ENCODE assay signal across 9 cellular contexts in the genomic region with DNA sequence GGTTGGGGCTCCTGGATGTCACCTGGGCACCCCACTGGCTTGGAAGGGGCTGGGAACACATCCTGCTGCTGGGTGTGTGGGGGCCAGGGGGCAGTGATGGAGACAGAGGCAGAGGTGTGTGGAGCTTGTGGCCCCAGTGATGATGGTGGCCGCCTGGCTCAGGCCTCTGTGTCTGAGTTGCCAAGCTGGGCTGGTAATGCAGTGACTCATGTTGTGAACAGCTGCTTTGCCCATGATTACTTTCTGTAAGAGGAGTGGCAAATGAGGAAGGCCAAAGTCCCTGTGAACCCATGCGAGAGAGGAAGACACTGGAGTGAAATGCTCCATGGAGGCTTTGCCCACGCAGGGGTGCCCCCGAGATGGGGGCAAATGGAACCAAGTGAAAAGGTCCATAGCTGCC.
DNase-seq lines count a peak whose midpoint lies in the region; ATAC-seq and TF ChIP-seq lines count a peak whose summit lies in the region.
"Had no signal": no experiment of that assay in that cellular context is flagged by ENCODE, and none has a peak within 500 bp of the region (broad histone marks: within the 10 kb centered on the region; RNA-seq: fewer than 3 reads in every experiment).

No MANE protein-coding gene starts in this region.

- no peaks in the 10 kb centered on the region for H3K79me2 ChIP-seq in OCI-LY7 (ENCODE audit: insufficient read depth, low read depth, low read length)

- ATAC-seq in left lobe of liver (peak; percentile 57), HG03159 (IDR thresholded peaks at IDR 0.05; ENCODE audit: unreplicated experiment) (no peak), HG03139 (IDR thresholded peaks at IDR 0.05; ENCODE audit: unreplicated experiment) (no peak)

- H3K36me3 ChIP-seq in WERI-Rb-1 (no peaks in the 10 kb centered on the region), OCI-LY7 (ENCODE audit: insufficient read depth, low read length) (no peaks in the 10 kb centered on the region)

- H3K4me2 ChIP-seq in OCI-LY7 (ENCODE audit: low read length), result no peak overlapping the region

- H2AFZ ChIP-seq in OCI-LY7 (ENCODE audit: low read length), result no peak overlapping the region

- CTCF ChIA-PET in OCI-LY7 (lab: Charles Lee; ENCODE audit: unreplicated experiment), result no interaction called here

- DNase-seq in AG10803 (ENCODE audit: low read depth) (peak; percentile 78), M059J (ENCODE audit: low read depth) (peak; percentile 93), WERI-Rb-1 (peak; percentile 30), left lobe of liver (ENCODE audit: low spot score) (no peak), OCI-LY7 (ENCODE audit: low spot score) (no peak)
- DNase-seq in activated CD4-positive, alpha-beta T cell treated with anti-CD3 and anti-CD28 coated beads, Interleukin-2, amount 50 U/mL, for 1 hour, result no peak
- DNase-seq: NK-92 treated with Interleukin-12 subunit alpha and Interleukin-12 subunit beta, amount 100 ng/mL, for 24 hours had no signal

- H3K9me2 ChIP-seq in OCI-LY7 (ENCODE audit: insufficient read depth, low read length), result no peaks in the 10 kb centered on the region

- no TSS peak for BruUV-seq in OCI-LY7 (replicated peaks; lab: Mats Ljungman, UMichigan)

- intact Hi-C loops in OCI-LY7 (cut with micrococcal nuclease; ENCODE audit: unreplicated experiment), result no loop called here

- H3K4me3 ChIP-seq in AG10803 (ENCODE audit: low read length) (no peak overlapping the region), WERI-Rb-1 (ENCODE audit: low read depth, low read length) (no peak overlapping the region), OCI-LY7 (ENCODE audit: low read depth, low read length, poor library complexity, severe bottlenecking) (no peak overlapping the region)

- H4K20me1 ChIP-seq in OCI-LY7 (ENCODE audit: insufficient read depth, low read length), result no peaks in the 10 kb centered on the region

- no peaks in the 10 kb centered on the region for H3K4me1 ChIP-seq in OCI-LY7 (ENCODE audit: insufficient read depth, low read length, poor library complexity, severe bottlenecking)

- POLR2A ChIA-PET in OCI-LY7 (lab: Charles Lee), result no interaction called here

- H3K9me3 ChIP-seq in WERI-Rb-1 (ENCODE audit: severe bottlenecking) (peaks cover 5% of the 10 kb centered on the region), OCI-LY7 (ENCODE audit: low read length) (no peaks in the 10 kb centered on the region)

- TF ChIP-seq CTCF in AG10803 (conservative IDR thresholded peaks at IDR 0.05; ENCODE audit: low read length), result no peak
- TF ChIP-seq CTCF in WERI-Rb-1 (IDR thresholded peaks at IDR 0.05; ENCODE audit: low read depth, low read length), result no peak
- TF ChIP-seq CTCF in OCI-LY7 (conservative IDR thresholded peaks at IDR 0.05; ENCODE audit: low read length), result no peak

- H3K27me3 ChIP-seq in WERI-Rb-1 (ENCODE audit: insufficient read depth, low read depth, severe bottlenecking), result no peaks in the 10 kb centered on the region

- H3K27ac ChIP-seq in WERI-Rb-1 (peak overlapping the region; percentile 73), OCI-LY7 (ENCODE audit: low read depth, low read length, poor library complexity, severe bottlenecking) (no peak overlapping the region)

Comparison
In these comparisons a context has a peak if more than half of its experiments do, and no peak if none do; other contexts are left out.
1. DNase-seq: peak in AG10803 (single experiment), M059J (single experiment) and WERI-Rb-1 (single experiment); none in left lobe of liver (single experiment), OCI-LY7 (single experiment) and activated CD4-positive, alpha-beta T cell treated with anti-CD3 and anti-CD28 coated beads, Interleukin-2, amount 50 U/mL, for 1 hour (single experiment).